8 cellular contexts compared by ENCODE assay signal in the genomic region with DNA sequence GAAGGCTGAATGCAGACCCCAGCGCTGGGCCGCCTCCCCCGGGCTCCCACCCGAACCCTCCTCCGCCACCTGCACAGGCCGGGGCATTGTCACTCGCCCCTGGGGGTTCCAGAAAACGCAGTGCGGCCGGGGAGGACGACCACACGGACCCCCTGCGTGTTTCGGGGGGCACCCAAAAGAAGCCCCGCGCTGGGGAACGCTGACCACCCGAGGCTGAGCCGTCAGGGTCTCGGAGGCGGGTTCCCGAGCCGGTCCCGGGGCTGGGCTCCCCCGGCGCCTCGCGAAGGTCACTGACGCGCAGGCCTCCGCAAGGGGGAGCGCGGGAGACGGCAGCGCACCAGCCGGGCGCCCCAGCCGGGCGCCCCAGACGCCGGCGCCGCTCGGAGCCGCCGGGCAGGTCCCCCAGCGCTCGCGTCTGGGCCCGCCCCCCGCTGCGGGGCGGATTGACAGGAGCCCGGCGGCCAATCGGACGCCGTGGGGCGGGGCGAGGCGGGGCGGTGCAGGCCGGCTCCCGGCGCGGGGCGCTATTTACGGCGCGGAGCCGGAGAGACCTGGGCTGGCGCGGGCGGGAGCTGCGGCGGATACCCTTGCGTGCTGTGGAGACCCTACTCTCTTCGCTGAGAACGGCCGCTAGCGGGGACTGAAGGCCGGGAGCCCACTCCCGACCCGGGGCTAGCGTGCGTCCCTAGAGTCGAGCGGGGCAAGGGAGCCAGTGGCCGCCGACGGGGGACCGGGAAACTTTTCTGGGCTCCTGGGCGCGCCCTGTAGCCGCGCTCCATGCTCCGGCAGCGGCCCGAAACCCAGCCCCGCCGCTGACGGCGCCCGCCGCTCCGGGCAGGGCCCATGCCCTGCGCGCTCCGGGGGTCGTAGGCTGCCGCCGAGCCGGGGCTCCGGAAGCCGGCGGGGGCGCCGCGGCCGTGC. TPM values are rescaled to one million over a fixed set of nuclear protein-coding genes. Genes with fewer than 3 reads are reported as not detected.
DNase-seq lines count a peak whose midpoint lies in the region; ATAC-seq lines count a peak whose summit lies in the region.

BAMBI (plus strand) TSS at position 554 of the 921 bp plus-strand sequence. CDS start 377 bp downstream, outside the sequence.

- no CpG with 5 or more reads among the region's 120 CpGs for WGBS in neuronal stem cell (ENCODE audit: extremely low coverage in 2 of 2, insufficient read length in 2 of 2, insufficient replicate concordance in 1 of 2), 2 donors

- peak within 1 kb of the TSS; percentile 76 for H2BK15ac ChIP-seq in neuronal stem cell (ENCODE audit: low read length)

- no peaks in the 10 kb centered on the region for H3K36me3 ChIP-seq in Karpas-422 (ENCODE audit: insufficient read depth, low read length)
- no peaks in the 10 kb centered on the region for H3K36me3 ChIP-seq in neuronal stem cell (replicated peaks in 1 of 2; ENCODE audit: control insufficient read depth in 2 of 2, insufficient read depth in 2 of 2, low read length in 2 of 2)
- no peaks in the 10 kb centered on the region for H3K36me3 ChIP-seq in stomach smooth muscle (ENCODE audit: control insufficient read depth in 2 of 2, insufficient read depth in 2 of 2, low read length in 2 of 2)

- H3K79me1 ChIP-seq in neuronal stem cell (ENCODE audit: low read depth, low read length) = no peaks in the 10 kb centered on the region

- H2BK12ac ChIP-seq in neuronal stem cell (ENCODE audit: low read length) = no peak within 1 kb of the TSS

- H3K14ac ChIP-seq in neuronal stem cell (ENCODE audit: low read length) = peak within 1 kb of the TSS; percentile 65

- H3K9me3 ChIP-seq in Karpas-422 (ENCODE audit: low read length) (no peaks in the 10 kb centered on the region), neuronal stem cell (replicated peaks in 1 of 2; ENCODE audit: control insufficient read depth in 2 of 2, insufficient read depth in 1 of 2, low read depth in 1 of 2, low read length in 2 of 2) (no peaks in the 10 kb centered on the region), stomach smooth muscle (ENCODE audit: control insufficient read depth in 2 of 2, low read length in 2 of 2) (no peaks in the 10 kb centered on the region)

- peak within 1 kb of the TSS; percentile 95 for H3K23ac ChIP-seq in neuronal stem cell (ENCODE audit: low read depth, low read length, poor library complexity)

- no peak within 1 kb of the TSS for H4K8ac ChIP-seq in neuronal stem cell (ENCODE audit: low read depth, low read length)

- H2AK5ac ChIP-seq in neuronal stem cell (ENCODE audit: low read depth, low read length) = no peak within 1 kb of the TSS

- H3K4me2 ChIP-seq in Karpas-422 (ENCODE audit: low read depth, low read length, poor library complexity, severe bottlenecking) = no peak within 1 kb of the TSS
- H3K4me2 ChIP-seq in neuronal stem cell (ENCODE audit: insufficient read depth, low read length, poor library complexity, severe bottlenecking) = peak within 1 kb of the TSS; percentile 96

- H3K9ac ChIP-seq in Karpas-422 (ENCODE audit: low read length) (no peak within 1 kb of the TSS), neuronal stem cell (ENCODE audit: low read depth, low read length, poor library complexity) (peak within 1 kb of the TSS; percentile 85), stomach smooth muscle (ENCODE audit: low read length in 2 of 2) (peak within 1 kb of the TSS in 1 of 2 donors; percentile 54)

- H2AFZ ChIP-seq in Karpas-422 (ENCODE audit: low read length) (no peak within 1 kb of the TSS), neuronal stem cell (ENCODE audit: low read length) (peak within 1 kb of the TSS; percentile 97)

- no peak within 1 kb of the TSS for H3K4ac ChIP-seq in neuronal stem cell (ENCODE audit: low read length)

- H3K27ac ChIP-seq in Karpas-422 (ENCODE audit: low read length) (no peak within 1 kb of the TSS), neuronal stem cell (replicated peaks; ENCODE audit: low read length) (no peak within 1 kb of the TSS), stomach smooth muscle (ENCODE audit: low read length) (no peak within 1 kb of the TSS)

- H3K4me1 ChIP-seq in Karpas-422 (ENCODE audit: low read length) = no peaks in the 10 kb centered on the region
- H3K4me1 ChIP-seq in neuronal stem cell (ENCODE audit: control insufficient read depth in 2 of 2, insufficient read depth in 1 of 2, low read depth in 1 of 2, low read length in 2 of 2) = peaks cover 6 to 7% of the 10 kb centered on the region in 2 donors
- H3K4me1 ChIP-seq in stomach smooth muscle (ENCODE audit: control insufficient read depth, insufficient read depth, low read length) = peaks cover 26% of the 10 kb centered on the region

- H4K91ac ChIP-seq in neuronal stem cell (ENCODE audit: low read depth, low read length, poor library complexity) = no peak within 1 kb of the TSS

- no peaks in the 10 kb centered on the region for H3K79me2 ChIP-seq in Karpas-422 (ENCODE audit: low read length)

- no peaks in the 10 kb centered on the region for H3K9me2 ChIP-seq in Karpas-422 (replicated peaks; ENCODE audit: insufficient read depth, low read length)

- ATAC-seq in GM21825 (IDR thresholded peaks at IDR 0.05; ENCODE audit: unreplicated experiment) = peak; percentile 99

- peak within 1 kb of the TSS; percentile 62 for H2BK120ac ChIP-seq in neuronal stem cell (ENCODE audit: low read depth, low read length)

- H3K27me3 ChIP-seq in Karpas-422 (ENCODE audit: low read length) (no peaks in the 10 kb centered on the region), neuronal stem cell (ENCODE audit: control insufficient read depth in 3 of 3, insufficient read depth in 3 of 3, low read depth in 1 of 3, low read length in 3 of 3) (peaks cover 0 to 76% (median 47%) of the 10 kb centered on the region in 3 experiments), stomach smooth muscle (ENCODE audit: control insufficient read depth in 1 of 2, insufficient read depth in 2 of 2, low read length in 2 of 2) (peaks cover 6 to 12% of the 10 kb centered on the region in 2 donors)

- H3K18ac ChIP-seq in neuronal stem cell (ENCODE audit: low read length) = peak within 1 kb of the TSS; percentile 93

- H3K4me3 ChIP-seq in Karpas-422 (ENCODE audit: low read length) (no peak within 1 kb of the TSS), neuronal stem cell (ENCODE audit: low read length in 2 of 2) (peak within 1 kb of the TSS; percentile 39 to 88), stomach smooth muscle (ENCODE audit: low read length in 2 of 2) (peak within 1 kb of the TSS; percentile 59 to 79)

- DNase-seq in ELF-1 (ENCODE audit: low read depth, low spot score) (peak; percentile 90), Karpas-422 (peak; percentile 89), SHP77 (lab: John Stamatoyannopoulos, UW) (peak; percentile 79 to 93), activated gamma-delta T cell treated with Interleukin-2 at 50 U/mL for 16 hours (peak; percentile 82), foreskin melanocyte (peak; percentile 82), neuronal stem cell (ENCODE audit: low spot score) (peak; percentile 89)

- no peak within 1 kb of the TSS for H2BK5ac ChIP-seq in neuronal stem cell (ENCODE audit: low read length)

- no peaks in the 10 kb centered on the region for H4K20me1 ChIP-seq in Karpas-422 (ENCODE audit: insufficient read depth, low read depth, low read length)

RNA-seq across cellular contexts. Expression of gene BAMBI, which starts in this region (rescaled TPM):
- total RNA-seq in Karpas-422 (2014; rRNA removed; shearing (Covaris generic); ENCODE audit: low replicate concordance) = not detected in 2 replicates
- 0.82 TPM for polyA plus RNA-seq in neuronal stem cell (2013, experiment 1 of 2)
- polyA plus RNA-seq in neuronal stem cell (2013, experiment 2 of 2) = 0.71 TPM

Comparison
In these comparisons a context has a peak if more than half of its experiments do, and no peak if none do; other contexts are left out.
1. Peak in DNase-seq in Karpas-422; RNA of the gene not detected or under 1 TPM.